In genomic region chr17:36951390-36951789, GRCh38 we compare ENCODE assay signal across 1 cellular context.
A peak's percentile ranks its signal among the peaks of the same experiment; 100 is the strongest.
TF ChIP-seq lines count a peak whose summit lies in the region.

No MANE protein-coding gene starts in this region.

TF ChIP-seq in K562, 482 proteins besides CTCF, POLR2A, EP300 and RAD21 (continued from another document):
- TF ChIP-seq, protein P1, sequence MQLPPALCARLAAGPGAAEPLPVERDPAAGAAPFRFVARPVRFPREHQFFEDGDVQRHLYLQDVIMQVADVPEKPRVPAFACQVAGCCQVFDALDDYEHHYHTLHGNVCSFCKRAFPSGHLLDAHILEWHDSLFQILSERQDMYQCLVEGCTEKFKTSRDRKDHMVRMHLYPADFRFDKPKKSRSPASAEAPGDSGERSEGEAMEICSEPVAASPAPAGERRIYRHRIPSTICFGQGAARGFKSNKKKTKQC (CRISPR knock-in tag; IDR thresholded peaks at IDR 0.05), result no peak
- TF ChIP-seq ZNF583 (CRISPR knock-in tag; IDR thresholded peaks at IDR 0.05) (no peak), POLR2AphosphoS2 (IDR thresholded peaks at IDR 0.05; ENCODE audit: low read length) (no peak), ZNF77 (CRISPR knock-in tag; IDR thresholded peaks at IDR 0.05) (no peak), NCOA2 (IDR thresholded peaks at IDR 0.05; ENCODE audit: partially characterized antibody in 2 of 2) (no peak), KDM1A (IDR thresholded peaks at IDR 0.05) (peak in 1 of 2 experiments; percentile 34; a peak in 1 of 4 replicates), RBFOX2 (IDR thresholded peaks at IDR 0.05; ENCODE audit: low read depth, low read length) (peak; percentile 47), POLR3G (IDR thresholded peaks at IDR 0.05; ENCODE audit: extremely low read depth, insufficient read length, insufficient replicate concordance) (no peak), SNAPC5 (CRISPR knock-in tag; IDR thresholded peaks at IDR 0.05) (no peak), BCOR (IDR thresholded peaks at IDR 0.05) (peak; percentile 66; the same call in 1 of the 2 replicates), MAFG (tag; conservative IDR thresholded peaks at IDR 0.05) (no peak), ADNP (tag; IDR thresholded peaks at IDR 0.05) (peak; percentile 92), BHLHE40 (IDR thresholded peaks at IDR 0.05; ENCODE audit: low read length) (no peak), ZNF41 (CRISPR knock-in tag; conservative IDR thresholded peaks at IDR 0.05) (no peak), ZNF274 (IDR thresholded peaks at IDR 0.05; ENCODE audit: borderline replicate concordance, low read depth, low read length) (no peak), ZNF507 (tag; conservative IDR thresholded peaks at IDR 0.05) (no peak), DDX20 (tag; IDR thresholded peaks at IDR 0.05; ENCODE audit: low read depth) (no peak), ZNF253 (CRISPR knock-in tag; conservative IDR thresholded peaks at IDR 0.05) (no peak), NR2C2 (CRISPR knock-in tag; IDR thresholded peaks at IDR 0.05) (no peak), NR2C2 (tag; IDR thresholded peaks at IDR 0.05) (peak; percentile 29; the same call in 1 of the 2 replicates), SMARCE1 (IDR thresholded peaks at IDR 0.05) (no peak), CHD4 (IDR thresholded peaks at IDR 0.05; ENCODE audit: insufficient read depth, insufficient replicate concordance, low read depth, low read length, poor library complexity, severe bottlenecking) (peak; percentile 64), MEF2D (tag; conservative IDR thresholded peaks at IDR 0.05; ENCODE audit: low read depth) (no peak), GTF2A2 (tag; IDR thresholded peaks at IDR 0.05) (no peak), ZNF316 (IDR thresholded peaks at IDR 0.05) (no peak), ZNF133 (CRISPR knock-in tag; IDR thresholded peaks at IDR 0.05) (no peak), EP400 (IDR thresholded peaks at IDR 0.05) (no peak), U2AF2 (optimal IDR thresholded peaks at IDR 0.05; ENCODE audit: low read depth, low read length) (no peak), POLR2G (IDR thresholded peaks at IDR 0.05; ENCODE audit: low read depth, low read length) (no peak), ZEB2 (IDR thresholded peaks at IDR 0.05) (no peak)
- TF ChIP-seq, protein P2, sequence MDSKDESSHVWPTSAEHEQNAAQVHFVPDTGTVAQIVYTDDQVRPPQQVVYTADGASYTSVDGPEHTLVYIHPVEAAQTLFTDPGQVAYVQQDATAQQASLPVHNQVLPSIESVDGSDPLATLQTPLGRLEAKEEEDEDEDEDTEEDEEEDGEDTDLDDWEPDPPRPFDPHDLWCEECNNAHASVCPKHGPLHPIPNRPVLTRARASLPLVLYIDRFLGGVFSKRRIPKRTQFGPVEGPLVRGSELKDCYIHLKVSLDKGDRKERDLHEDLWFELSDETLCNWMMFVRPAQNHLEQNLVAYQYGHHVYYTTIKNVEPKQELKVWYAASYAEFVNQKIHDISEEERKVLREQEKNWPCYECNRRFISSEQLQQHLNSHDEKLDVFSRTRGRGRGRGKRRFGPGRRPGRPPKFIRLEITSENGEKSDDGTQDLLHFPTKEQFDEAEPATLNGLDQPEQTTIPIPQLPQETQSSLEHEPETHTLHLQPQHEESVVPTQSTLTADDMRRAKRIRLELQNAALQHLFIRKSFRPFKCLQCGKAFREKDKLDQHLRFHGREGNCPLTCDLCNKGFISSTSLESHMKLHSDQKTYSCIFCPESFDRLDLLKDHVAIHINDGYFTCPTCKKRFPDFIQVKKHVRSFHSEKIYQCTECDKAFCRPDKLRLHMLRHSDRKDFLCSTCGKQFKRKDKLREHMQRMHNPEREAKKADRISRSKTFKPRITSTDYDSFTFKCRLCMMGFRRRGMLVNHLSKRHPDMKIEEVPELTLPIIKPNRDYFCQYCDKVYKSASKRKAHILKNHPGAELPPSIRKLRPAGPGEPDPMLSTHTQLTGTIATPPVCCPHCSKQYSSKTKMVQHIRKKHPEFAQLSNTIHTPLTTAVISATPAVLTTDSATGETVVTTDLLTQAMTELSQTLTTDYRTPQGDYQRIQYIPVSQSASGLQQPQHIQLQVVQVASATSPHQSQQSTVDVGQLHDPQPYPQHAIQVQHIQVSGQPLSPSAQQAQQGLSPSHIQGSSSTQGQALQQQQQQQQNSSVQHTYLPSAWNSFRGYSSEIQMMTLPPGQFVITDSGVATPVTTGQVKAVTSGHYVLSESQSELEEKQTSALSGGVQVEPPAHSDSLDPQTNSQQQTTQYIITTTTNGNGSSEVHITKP (IDR thresholded peaks at IDR 0.05; ENCODE audit: partially characterized antibody), result no peak
